ENCODE assay signal across 1 cellular context in genomic region chr12:71552728-71553501, GRCh38.
TF ChIP-seq lines count a peak whose summit lies in the region.

No MANE protein-coding gene starts in this region.

TF ChIP-seq in HepG2, 621 proteins besides CTCF, POLR2A, EP300 and RAD21 (continued from another document and continues in another):
- TF ChIP-seq SKIL (CRISPR knock-in tag; IDR thresholded peaks at IDR 0.05; ENCODE audit: borderline replicate concordance) (peak; percentile 96), ZNF773 (CRISPR knock-in tag; IDR thresholded peaks at IDR 0.05; ENCODE audit: borderline replicate concordance) (no peak), SAP130 (CRISPR knock-in tag; IDR thresholded peaks at IDR 0.05; ENCODE audit: low read depth) (peak; percentile 81), SP5 (CRISPR knock-in tag; IDR thresholded peaks at IDR 0.05; ENCODE audit: borderline replicate concordance, low read depth) (peak; percentile 48; the same call in 1 of the 2 replicates), NFYB (CRISPR knock-in tag; IDR thresholded peaks at IDR 0.05) (no peak), BCL6 (CRISPR knock-in tag; IDR thresholded peaks at IDR 0.05) (peak; percentile 99), HNF4G (IDR thresholded peaks at IDR 0.05; ENCODE audit: borderline replicate concordance, low read depth, low read length) (peak; percentile 62; the same call in 1 of the 2 replicates), HNF4G (CRISPR knock-in tag; IDR thresholded peaks at IDR 0.05; ENCODE audit: borderline replicate concordance, low read depth) (no peak; the same call in 1 of the 2 replicates), CSRNP2 (CRISPR knock-in tag; conservative IDR thresholded peaks at IDR 0.05; ENCODE audit: low read depth) (no peak), TBX2 (CRISPR knock-in tag; IDR thresholded peaks at IDR 0.05; ENCODE audit: borderline replicate concordance) (peak; percentile 96), NCOA1 (CRISPR knock-in tag; IDR thresholded peaks at IDR 0.05) (peak; percentile 85; the same call in 1 of the 2 replicates), RELA (CRISPR knock-in tag; IDR thresholded peaks at IDR 0.05) (peak; percentile 62; the same call in 1 of the 2 replicates), GABPB1 (CRISPR knock-in tag; IDR thresholded peaks at IDR 0.05) (peak; percentile 27; the same call in 1 of the 2 replicates), SIX1 (CRISPR knock-in tag; IDR thresholded peaks at IDR 0.05; ENCODE audit: borderline replicate concordance) (peak; percentile 95), SMAD3 (CRISPR knock-in tag; IDR thresholded peaks at IDR 0.05) (peak; percentile 91), ZFX (CRISPR knock-in tag; IDR thresholded peaks at IDR 0.05; ENCODE audit: low read depth) (peak; percentile 47), BRCA1 (CRISPR knock-in tag; IDR thresholded peaks at IDR 0.05) (peak; percentile 31; the same call in 1 of the 2 replicates), ZNF788 (CRISPR knock-in tag; IDR thresholded peaks at IDR 0.05; ENCODE audit: borderline replicate concordance) (no peak; the same call in 1 of the 2 replicates), NFKBIZ (CRISPR knock-in tag; IDR thresholded peaks at IDR 0.05) (no peak; the same call in 1 of the 2 replicates), ZNF792 (CRISPR knock-in tag; IDR thresholded peaks at IDR 0.05) (peak; percentile 76), KLF11 (CRISPR knock-in tag; IDR thresholded peaks at IDR 0.05) (no peak), KAT8 (CRISPR knock-in tag; IDR thresholded peaks at IDR 0.05) (peak; percentile 77), WIZ (CRISPR knock-in tag; IDR thresholded peaks at IDR 0.05) (no peak), ZNF30 (CRISPR knock-in tag; IDR thresholded peaks at IDR 0.05) (no peak), RARA (CRISPR knock-in tag; IDR thresholded peaks at IDR 0.05) (peak; percentile 98), NR2C2 (CRISPR knock-in tag; IDR thresholded peaks at IDR 0.05; ENCODE audit: borderline replicate concordance) (peak; percentile 75), HNF4A (CRISPR knock-in tag; IDR thresholded peaks at IDR 0.05) (peak; percentile 82), KIAA2018 (CRISPR knock-in tag; IDR thresholded peaks at IDR 0.05; ENCODE audit: borderline replicate concordance) (no peak), POGK (CRISPR knock-in tag; conservative IDR thresholded peaks at IDR 0.05) (peak; percentile 51; the same call in 1 of the 2 replicates), ISL2 (CRISPR knock-in tag; IDR thresholded peaks at IDR 0.05) (peak; percentile 97), RXRB (CRISPR knock-in tag; IDR thresholded peaks at IDR 0.05; ENCODE audit: borderline replicate concordance) (peak; percentile 98), SETDB1 (CRISPR knock-in tag; IDR thresholded peaks at IDR 0.05; ENCODE audit: borderline replicate concordance) (no peak), CEBPZ (IDR thresholded peaks at IDR 0.05; ENCODE audit: low read length) (no peak), ZBTB33 (CRISPR knock-in tag; IDR thresholded peaks at IDR 0.05) (0 out of 2 replicates have a peak, but pooled peaks have one; percentile 37), ZNF746 (CRISPR knock-in tag; IDR thresholded peaks at IDR 0.05) (peak; percentile 61; the same call in 1 of the 2 replicates), ZNF326 (CRISPR knock-in tag; IDR thresholded peaks at IDR 0.05; ENCODE audit: borderline replicate concordance) (no peak), SIX4 (CRISPR knock-in tag; IDR thresholded peaks at IDR 0.05) (peak; percentile 60; the same call in 1 of the 2 replicates), ONECUT2 (CRISPR knock-in tag; IDR thresholded peaks at IDR 0.05) (peak; percentile 99), SMYD3 (CRISPR knock-in tag; IDR thresholded peaks at IDR 0.05) (peak; percentile 75; the same call in 1 of the 2 replicates), TOPORS (CRISPR knock-in tag; IDR thresholded peaks at IDR 0.05) (peak; percentile 85; the same call in 1 of the 2 replicates), HDAC1 (CRISPR knock-in tag; IDR thresholded peaks at IDR 0.05) (peak; percentile 81), STAG1 (CRISPR knock-in tag; IDR thresholded peaks at IDR 0.05) (peak; percentile 20), POLR2G (IDR thresholded peaks at IDR 0.05; ENCODE audit: low read depth, low read length) (no peak), FOXA1 (IDR thresholded peaks at IDR 0.05) (no peak), FOXA1 (CRISPR knock-in tag; IDR thresholded peaks at IDR 0.05) (peak; percentile 30; the same call in 1 of the 2 replicates), MYC (CRISPR knock-in tag; IDR thresholded peaks at IDR 0.05; ENCODE audit: borderline replicate concordance) (no peak), DMAP1 (CRISPR knock-in tag; IDR thresholded peaks at IDR 0.05) (0 out of 2 replicates have a peak, but pooled peaks have one; percentile 41), EZH2 (conservative IDR thresholded peaks at IDR 0.05; ENCODE audit: low read depth, low read length) (no peak)
